Comparison of ENCODE assay signal across 9 cellular contexts in genomic region chr22:44669725-44670027, GRCh38. TPM values are rescaled to one million over a fixed set of nuclear protein-coding genes. Genes with fewer than 3 reads are reported as not detected.
DNase-seq lines count a peak whose midpoint lies in the region; ATAC-seq, FAIRE-seq and TF ChIP-seq lines count a peak whose summit lies in the region.
"Had no signal": no experiment of that assay in that cellular context is flagged by ENCODE, and none has a peak within 500 bp of the region (broad histone marks: within the 10 kb centered on the region; RNA-seq: fewer than 3 reads in every experiment).

No MANE protein-coding gene starts in this region.

- H3K36me3 ChIP-seq in OCI-LY3 (replicated peaks; ENCODE audit: low read depth, low read length) (no peaks in the 10 kb centered on the region), endothelial cell of umbilical vein (ENCODE audit: control insufficient read depth in 2 of 2, extremely low read depth in 1 of 2, insufficient read depth in 2 of 2, low read length in 2 of 2) (no peaks in the 10 kb centered on the region)
- H3K36me3 ChIP-seq: pancreas had no signal

- no peaks in the 10 kb centered on the region for H3K9me3 Mint-ChIP-seq in activated CD4-positive, alpha-beta T cell treated with anti-CD3 and anti-CD28 coated beads, Interleukin-2, amount 10 ng/mL, durations not matched to agents 24 days and 14 days
- H3K9me3 Mint-ChIP-seq in stimulated activated naive B cell treated with anti-CD40 and anti-IgM and Interleukin-4, amounts not matched to agents 10 μg/mL and 1 μg/mL and 100 μg/mL, for 72 hours, result no peaks in the 10 kb centered on the region

- H3K4me3 ChIP-seq in OCI-LY3 (ENCODE audit: low read length) (no peak overlapping the region), endothelial cell of umbilical vein (replicated peaks in 1 of 3; ENCODE audit: insufficient read depth in 1 of 3, low read depth in 1 of 3, low read length in 3 of 3) (no peak overlapping the region), skin epidermis (peak overlapping the region in 4 of 7 experiments; percentile 46 to 63 (median 54))

- dilution Hi-C loops in endothelial cell of umbilical vein (cut with MboI; ENCODE audit: extremely low pct_ligation_motif_present, low sequenced_read_pairs), result no loop called here

- H4K20me1 ChIP-seq in OCI-LY3 (ENCODE audit: insufficient read depth, low read length) (no peaks in the 10 kb centered on the region), endothelial cell of umbilical vein (replicated peaks; ENCODE audit: control insufficient read depth, extremely low read depth, insufficient read depth, low read length) (no peaks in the 10 kb centered on the region)

- no peak for TF ChIP-seq POLR2A in endothelial cell of umbilical vein (IDR thresholded peaks at IDR 0.05; ENCODE audit: low read depth, low read length)

- no peak overlapping the region for H2AFZ ChIP-seq in OCI-LY3 (ENCODE audit: low read depth, low read length)
- H2AFZ ChIP-seq in endothelial cell of umbilical vein (ENCODE audit: low read depth, low read length), result no peak overlapping the region

- H3K9me3 ChIP-seq in OCI-LY3 (ENCODE audit: insufficient read depth, low read length), result no peaks in the 10 kb centered on the region
- H3K9me3 ChIP-seq in endothelial cell of umbilical vein (replicated peaks; ENCODE audit: control insufficient read depth, insufficient read depth, low read length), result no peaks in the 10 kb centered on the region
- H3K9me3 ChIP-seq: pancreas had no signal

- FAIRE-seq in endothelial cell of umbilical vein (lab: Jason Lieb, UNC), result no peak
- FAIRE-seq: pancreas had no signal

- TF ChIP-seq CTCF in OCI-LY3 (IDR thresholded peaks at IDR 0.05; ENCODE audit: low read depth, low read length) (peak; percentile 34), endothelial cell of umbilical vein (IDR thresholded peaks at IDR 0.05; ENCODE audit: extremely low read depth in 1 of 2, insufficient read depth in 1 of 2, low read depth in 1 of 2, low read length in 2 of 2) (peak; percentile 38 to 59)

- no peaks in the 10 kb centered on the region for H3K9me1 ChIP-seq in endothelial cell of umbilical vein (replicated peaks; ENCODE audit: control insufficient read depth, extremely low read depth, insufficient read depth, low read length)

- H3K27ac ChIP-seq in OCI-LY3 (ENCODE audit: low read length), result no peak overlapping the region
- no peak overlapping the region for H3K27ac ChIP-seq in endothelial cell of umbilical vein (ENCODE audit: insufficient read depth, low read depth, low read length)
- H3K27ac ChIP-seq in skin epidermis, result peak overlapping the region in 9 of 21 experiments; percentile 70 to 94 (median 90)
- H3K27ac ChIP-seq: pancreas had no signal

- H3K4me1 ChIP-seq in OCI-LY3 (ENCODE audit: low read length) (0 out of 2 replicates have a peak, but pooled peaks cover 4% of the 10 kb centered on the region), endothelial cell of umbilical vein (ENCODE audit: control insufficient read depth, extremely low read depth, insufficient read depth, low read length) (peaks cover 5% of the 10 kb centered on the region)
- H3K4me1 ChIP-seq: pancreas had no signal

- peaks cover 11% of the 10 kb centered on the region for H3K27me3 Mint-ChIP-seq in activated CD4-positive, alpha-beta T cell treated with anti-CD3 and anti-CD28 coated beads, Interleukin-2, amount 10 ng/mL, durations not matched to agents 24 days and 14 days
- H3K27me3 Mint-ChIP-seq in stimulated activated naive B cell treated with anti-CD40 and anti-IgM and Interleukin-4, amounts not matched to agents 10 μg/mL and 1 μg/mL and 100 μg/mL, for 72 hours, result peaks cover 39 to 56% of the 10 kb centered on the region in 2 donors

- H3K9ac ChIP-seq in OCI-LY3 (ENCODE audit: low read length), result no peak overlapping the region
- H3K9ac ChIP-seq in endothelial cell of umbilical vein (replicated peaks; ENCODE audit: extremely low read depth, insufficient read depth, low read length), result no peak overlapping the region

- CTCF ChIA-PET in endothelial cell of umbilical vein (lab: Charles Lee), result interaction anchor here (0.6 to 5.4 kb wide), 2 partner anchors 14 to 42 kb away, joined by 3 to 35 read pairs; no protein-coding TSS in a partner anchor

- POLR2A ChIA-PET in endothelial cell of umbilical vein (lab: Charles Lee), result no interaction called here

- BruUV-seq in endothelial cell of umbilical vein (replicated peaks; lab: Mats Ljungman, UMichigan), result no TSS peak

- intact Hi-C loops in activated CD4-positive, alpha-beta T cell treated with anti-CD3 and anti-CD28 coated beads, Interleukin-2, amount 10 ng/mL, durations not matched to agents 24 days and 14 days (cut with micrococcal nuclease), result no loop called here
- intact Hi-C loops in endothelial cell of umbilical vein (cut with micrococcal nuclease), result no loop called here

- peak; percentile 69 for DNase-seq in activated CD4-positive, alpha-beta T cell treated with anti-CD3 and anti-CD28 coated beads, Interleukin-2, amount 10 ng/mL, durations not matched to agents 24 days and 14 days
- DNase-seq in activated CD4-positive, alpha-beta T cell treated with anti-CD3 and anti-CD28 coated beads, Interleukin-2, amount 50 U/mL, for 48 hours, result no peak
- DNase-seq in endothelial cell of umbilical vein (ENCODE audit: low read depth, low spot score), result no peak
- no peak for DNase-seq in DMS79 (lab: John Stamatoyannopoulos, UW)
- DNase-seq in stimulated activated naive B cell treated with anti-CD40 and anti-IgM and Interleukin-4, amounts not matched to agents 10 μg/mL and 1 μg/mL and 100 μg/mL, for 72 hours, result no peak
- DNase-seq in kidney glomerular epithelial cell (lab: John Stamatoyannopoulos, UW), result no peak

- no peak for ATAC-seq in stimulated activated naive B cell treated with anti-CD40 and anti-IgM and Interleukin-4, amounts not matched to agents 10 μg/mL and 1 μg/mL and 100 μg/mL, for 72 hours (replicated peaks)

- H3K79me2 ChIP-seq in OCI-LY3 (ENCODE audit: low read length) (no peaks in the 10 kb centered on the region), endothelial cell of umbilical vein (ENCODE audit: control insufficient read depth, insufficient read depth, low read length) (no peaks in the 10 kb centered on the region)

- H3K4me3 Mint-ChIP-seq in activated CD4-positive, alpha-beta T cell treated with anti-CD3 and anti-CD28 coated beads, Interleukin-2, amount 10 ng/mL, durations not matched to agents 24 days and 14 days, result peak overlapping the region; percentile 83
- no peak overlapping the region for H3K4me3 Mint-ChIP-seq in stimulated activated naive B cell treated with anti-CD40 and anti-IgM and Interleukin-4, amounts not matched to agents 10 μg/mL and 1 μg/mL and 100 μg/mL, for 72 hours

- H3K4me2 ChIP-seq in OCI-LY3 (ENCODE audit: low read length) (no peak overlapping the region), endothelial cell of umbilical vein (ENCODE audit: insufficient read depth, low read length) (no peak overlapping the region)

- peaks cover 1% of the 10 kb centered on the region for H3K36me3 Mint-ChIP-seq in activated CD4-positive, alpha-beta T cell treated with anti-CD3 and anti-CD28 coated beads, Interleukin-2, amount 10 ng/mL, durations not matched to agents 24 days and 14 days (ENCODE audit: low read depth)
- no peaks in the 10 kb centered on the region for H3K36me3 Mint-ChIP-seq in stimulated activated naive B cell treated with anti-CD40 and anti-IgM and Interleukin-4, amounts not matched to agents 10 μg/mL and 1 μg/mL and 100 μg/mL, for 72 hours

- H3K27me3 ChIP-seq in OCI-LY3 (ENCODE audit: low read depth, low read length), result peaks cover 24% of the 10 kb centered on the region
- peaks cover 0 to 2% of the 10 kb centered on the region in 2 experiments for H3K27me3 ChIP-seq in endothelial cell of umbilical vein (ENCODE audit: control insufficient read depth in 2 of 2, insufficient read depth in 2 of 2, low read length in 2 of 2)

- no peak overlapping the region for H3K27ac Mint-ChIP-seq in activated CD4-positive, alpha-beta T cell treated with anti-CD3 and anti-CD28 coated beads, Interleukin-2, amount 10 ng/mL, durations not matched to agents 24 days and 14 days
- no peak overlapping the region for H3K27ac Mint-ChIP-seq in stimulated activated naive B cell treated with anti-CD40 and anti-IgM and Interleukin-4, amounts not matched to agents 10 μg/mL and 1 μg/mL and 100 μg/mL, for 72 hours

- peaks cover 32% of the 10 kb centered on the region for H3K4me1 Mint-ChIP-seq in activated CD4-positive, alpha-beta T cell treated with anti-CD3 and anti-CD28 coated beads, Interleukin-2, amount 10 ng/mL, durations not matched to agents 24 days and 14 days
- H3K4me1 Mint-ChIP-seq in stimulated activated naive B cell treated with anti-CD40 and anti-IgM and Interleukin-4, amounts not matched to agents 10 μg/mL and 1 μg/mL and 100 μg/mL, for 72 hours, result peaks cover 17 to 24% of the 10 kb centered on the region in 2 donors

TF ChIP-seq in endothelial cell of umbilical vein, 7 proteins besides CTCF, POLR2A, EP300 and RAD21:
- TF ChIP-seq POLR2AphosphoS5 (IDR thresholded peaks at IDR 0.05; ENCODE audit: insufficient read depth, low read depth, low read length) (no peak), JUN (IDR thresholded peaks at IDR 0.05; ENCODE audit: borderline replicate concordance, insufficient read depth, insufficient read length, low read depth) (no peak), MYC (IDR thresholded peaks at IDR 0.05; ENCODE audit: low read depth, low read length) (no peak), GATA2 (IDR thresholded peaks at IDR 0.05; ENCODE audit: insufficient read depth, insufficient read length, low read depth, low read length) (no peak), FOS (IDR thresholded peaks at IDR 0.05; ENCODE audit: borderline replicate concordance, insufficient read depth, low read length) (no peak), EZH2 (IDR thresholded peaks at IDR 0.05; ENCODE audit: borderline replicate concordance, low read depth, low read length, severe bottlenecking) (no peak)
- TF ChIP-seq, protein P1, sequence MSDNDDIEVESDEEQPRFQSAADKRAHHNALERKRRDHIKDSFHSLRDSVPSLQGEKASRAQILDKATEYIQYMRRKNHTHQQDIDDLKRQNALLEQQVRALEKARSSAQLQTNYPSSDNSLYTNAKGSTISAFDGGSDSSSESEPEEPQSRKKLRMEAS (IDR thresholded peaks at IDR 0.05; ENCODE audit: insufficient read depth, insufficient read length), result no peak

RNA-seq across cellular contexts. Expression of gene PRR5, which starts 32.3 kb away (rescaled TPM):
- 22.7 and 23.6 TPM in 2 replicates for total RNA-seq in activated CD4-positive, alpha-beta T cell treated with anti-CD3 and anti-CD28 coated beads, Interleukin-2, amount 10 ng/mL, durations not matched to agents 24 days and 14 days
- 7.4 and 9.0 TPM in 2 replicates for total RNA-seq in endothelial cell of umbilical vein
- 4.3 and 7.4 TPM in 2 replicates for polyA plus RNA-seq in endothelial cell of umbilical vein
- 2.3 and 3.0 TPM in 2 replicates for polyA plus RNA-seq in endothelial cell of umbilical vein (2011; cell fraction: cytosol; rRNA removed)
- polyA plus RNA-seq in endothelial cell of umbilical vein (2011; cell fraction: nucleus; rRNA removed), result 4.0 and 5.3 TPM in 2 replicates
- 4.2 and 9.0 TPM in 2 replicates for polyA plus RNA-seq in endothelial cell of umbilical vein (2012)
- polyA minus RNA-seq in endothelial cell of umbilical vein, result 3.5 and 8.0 TPM in 2 replicates
- polyA minus RNA-seq in endothelial cell of umbilical vein (2011; cell fraction: cytosol; rRNA and poly(A)+ RNA removed), result 8.7 TPM
- 3.8 and 4.0 TPM in 2 replicates for polyA minus RNA-seq in endothelial cell of umbilical vein (2011; cell fraction: nucleus; rRNA and poly(A)+ RNA removed)

Comparison
In these comparisons a context has a peak if more than half of its experiments do, and no peak if none do; other contexts are left out.
1. H3K4me3 ChIP-seq: peak in skin epidermis (4 of 7); none in OCI-LY3 (single experiment) and endothelial cell of umbilical vein (0 of 3).